1 cellular context compared by ENCODE assay signal in genomic region chr4:185395956-185396723, GRCh38.
TF ChIP-seq lines count a peak whose summit lies in the region.

No MANE protein-coding gene starts in this region.

TF ChIP-seq in K562, 482 proteins besides CTCF, POLR2A, EP300 and RAD21 (continued from another document and continues in another):
- TF ChIP-seq ETS1 (conservative IDR thresholded peaks at IDR 0.05; ENCODE audit: control insufficient read depth, low read depth, low read length) (peak; percentile 53; the same call in 1 of the 2 replicates), ASH1L (IDR thresholded peaks at IDR 0.05; ENCODE audit: borderline replicate concordance, low read depth, partially characterized antibody) (no peak), ZNF655 (CRISPR knock-in tag; IDR thresholded peaks at IDR 0.05) (no peak), ZBTB40 (IDR thresholded peaks at IDR 0.05) (peak; percentile 29; the same call in 1 of the 2 replicates), ZBTB40 (CRISPR knock-in tag; IDR thresholded peaks at IDR 0.05) (no peak; the same call in 1 of the 2 replicates), ZNF324 (CRISPR knock-in tag; IDR thresholded peaks at IDR 0.05) (no peak), U2AF1 (optimal IDR thresholded peaks at IDR 0.05; ENCODE audit: low read depth, low read length) (peak; percentile 93), ATF1 (CRISPR knock-in tag; IDR thresholded peaks at IDR 0.05) (peak; percentile 40), ATF1 (tag; IDR thresholded peaks at IDR 0.05) (peak; percentile 98), IRF1 (CRISPR knock-in tag; IDR thresholded peaks at IDR 0.05; ENCODE audit: borderline replicate concordance) (no peak), RNF2 (IDR thresholded peaks at IDR 0.05) (peak; percentile 88), XRCC5 (IDR thresholded peaks at IDR 0.05; ENCODE audit: low read depth, low read length) (no peak), ZNF232 (CRISPR knock-in tag; IDR thresholded peaks at IDR 0.05) (peak; percentile 90), ATF2 (CRISPR knock-in tag; IDR thresholded peaks at IDR 0.05) (peak; percentile 90), ZNF644 (tag; IDR thresholded peaks at IDR 0.05; ENCODE audit: low read depth) (no peak), OTX1 (CRISPR knock-in tag; IDR thresholded peaks at IDR 0.05) (no peak), NFYB (IDR thresholded peaks at IDR 0.05; ENCODE audit: extremely low read depth, insufficient read length) (no peak), PATZ1 (CRISPR knock-in tag; IDR thresholded peaks at IDR 0.05; ENCODE audit: borderline replicate concordance) (no peak), RBM25 (IDR thresholded peaks at IDR 0.05; ENCODE audit: low read depth, low read length, severe bottlenecking) (peak; percentile 62), E2F5 (CRISPR knock-in tag; IDR thresholded peaks at IDR 0.05) (no peak; the same call in 1 of the 2 replicates), ZNF174 (CRISPR knock-in tag; IDR thresholded peaks at IDR 0.05) (no peak), NCOA4 (IDR thresholded peaks at IDR 0.05; ENCODE audit: partially characterized antibody) (no peak), MITF (IDR thresholded peaks at IDR 0.05) (no peak), NBN (IDR thresholded peaks at IDR 0.05; ENCODE audit: low read depth) (peak; percentile 81; the same call in 1 of the 2 replicates), ZBTB11 (CRISPR knock-in tag; IDR thresholded peaks at IDR 0.05) (peak in 2 of 3 experiments; percentile 18 to 68; a peak in 2 of 6 replicates), DPF2 (IDR thresholded peaks at IDR 0.05) (no peak)
